In the genomic region with DNA sequence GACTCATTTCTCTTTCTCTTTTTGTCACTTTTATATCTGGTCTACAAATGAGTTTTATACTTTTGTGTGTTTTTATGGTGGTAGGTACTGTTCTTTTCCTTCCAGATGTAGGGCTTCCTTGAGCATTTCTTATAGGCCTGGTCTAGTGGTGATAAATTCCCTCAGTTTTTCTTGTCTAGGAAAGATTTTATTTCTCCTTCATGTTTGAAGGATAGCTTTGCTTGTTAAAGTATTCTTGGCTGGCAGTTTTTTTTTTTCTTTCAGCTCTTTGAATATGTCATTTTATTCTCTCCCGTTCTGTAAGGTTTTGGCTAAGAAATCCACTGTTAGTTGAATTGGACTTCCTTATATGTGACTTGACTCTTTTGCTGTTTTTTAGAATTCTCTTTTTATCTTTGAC, we compare ENCODE assay signal across 35 cellular contexts.
DNase-seq lines count a peak whose midpoint lies in the region; ATAC-seq and TF ChIP-seq lines count a peak whose summit lies in the region.
"Had no signal": no experiment of that assay in that cellular context is flagged by ENCODE, and none has a peak within 500 bp of the region (broad histone marks: within the 10 kb centered on the region; RNA-seq: fewer than 3 reads in every experiment).

No MANE protein-coding gene starts in this region.

- H3K36me3 ChIP-seq in HCT116 (ENCODE audit: control insufficient read depth in 1 of 2, insufficient read depth in 2 of 2, low read length in 2 of 2) (no peaks in the 10 kb centered on the region), HEK293 (ENCODE audit: control insufficient read depth in 2 of 2, insufficient read depth in 1 of 2, low read length in 2 of 2) (no peaks in the 10 kb centered on the region)
- H3K36me3 ChIP-seq: BE2C; BLaER1; BLaER1 treated with 17β-estradiol and CSF1 and Interleukin-3, amounts not matched to agents 10 nM and 100 nM had no signal

- H3K9me3 ChIP-seq in HCT116 (ENCODE audit: control insufficient read depth in 1 of 2, insufficient read depth in 1 of 2, low read depth in 1 of 2, low read length in 2 of 2) (peaks cover 0 to 12% of the 10 kb centered on the region in 2 experiments; a peak in 1 of 4 replicates), HEK293 (ENCODE audit: control insufficient read depth, insufficient read depth, low read depth, low read length) (no peaks in the 10 kb centered on the region; the same call in 1 of the 2 replicates)
- H3K9me3 ChIP-seq: BE2C had no signal

- no peak for TF ChIP-seq POLR2A in HCT116 (IDR thresholded peaks at IDR 0.05; ENCODE audit: borderline replicate concordance, extremely low read depth, insufficient read depth, insufficient read length)

- H3K27ac ChIP-seq in HCT116 (ENCODE audit: low read depth, low read length) (no peak overlapping the region), HEK293 (ENCODE audit: extremely low read depth, low read depth, low read length) (no peak overlapping the region)
- H3K27ac ChIP-seq: 22Rv1; A549; BLaER1; BLaER1 treated with 17β-estradiol and CSF1 and Interleukin-3, amounts not matched to agents 10 nM and 100 nM; C4-2B had no signal

- H3K4me3 Mint-ChIP-seq in activated CD4-positive, alpha-beta T cell treated with anti-CD3 and anti-CD28 coated beads, Interleukin-2, amount 10 ng/mL, durations not matched to agents 24 days and 14 days, result no peak overlapping the region
- H3K4me3 Mint-ChIP-seq: B cell; CD14-positive monocyte; CD4-positive, alpha-beta memory T cell; CD4-positive, alpha-beta T cell; CD8-positive, alpha-beta memory T cell; CD8-positive, alpha-beta T cell had no signal

- H3K4me1 ChIP-seq in HCT116 (ENCODE audit: control insufficient read depth in 1 of 2, insufficient read depth in 2 of 2, low read length in 2 of 2) (no peaks in the 10 kb centered on the region), HEK293 (ENCODE audit: control insufficient read depth, insufficient read depth, low read length) (no peaks in the 10 kb centered on the region)
- H3K4me1 ChIP-seq: A549, BE2C, Caco-2 had no signal

- POLR2A ChIA-PET in HCT116 (lab: Charles Lee) (no interaction called here), HEK293 (lab: Yijun Ruan, JAX) (no interaction called here)

- CTCF ChIA-PET in HCT116 (lab: Charles Lee), result no interaction called here
- CTCF ChIA-PET in HEK293 (lab: Yijun Ruan, JAX), result no interaction called here

- H3K4me2 ChIP-seq in HCT116 (ENCODE audit: low read length), result no peak overlapping the region
- H3K4me2 ChIP-seq: A549; BLaER1; BLaER1 treated with 17β-estradiol and CSF1 and Interleukin-3, amounts not matched to agents 10 nM and 100 nM had no signal

- RAD21 ChIA-PET in HCT116 (lab: Charles Lee; ENCODE audit: low non-redundant PET in 1 of 2, low total read pairs in 2 of 2, uncharacterized antibody in 2 of 2, unreplicated experiment in 2 of 2), result no interaction called here

- TF ChIP-seq CTCF in HCT116 (IDR thresholded peaks at IDR 0.05 in 2 of 3, conservative IDR thresholded peaks at IDR 0.05 in 1 of 3; ENCODE audit: borderline replicate concordance in 1 of 3, insufficient read depth in 1 of 3, low read depth in 2 of 3, low read length in 2 of 3) (no peak), HEK293 (tag by site-specific recombination; IDR thresholded peaks at IDR 0.05) (no peak)

- no TSS peak for BruUV-seq in HCT116 (replicated peaks; lab: Mats Ljungman, UMichigan)

- no peaks in the 10 kb centered on the region for H3K27me3 ChIP-seq in HCT116 (ENCODE audit: insufficient read depth, low read length)
- H3K27me3 ChIP-seq: BE2C; BLaER1; BLaER1 treated with 17β-estradiol and CSF1 and Interleukin-3, amounts not matched to agents 10 nM and 100 nM had no signal

- H3K27ac Mint-ChIP-seq in activated CD4-positive, alpha-beta T cell treated with anti-CD3 and anti-CD28 coated beads, Interleukin-2, amount 10 ng/mL, durations not matched to agents 24 days and 14 days, result peak overlapping the region; percentile 49
- H3K27ac Mint-ChIP-seq: B cell; CD14-positive monocyte; CD4-positive, alpha-beta memory T cell; CD4-positive, alpha-beta T cell; CD4-positive, CD25-positive, alpha-beta regulatory T cell; CD8-positive, alpha-beta memory T cell; CD8-positive, alpha-beta T cell had no signal

- no peaks in the 10 kb centered on the region for H3K9me2 ChIP-seq in HCT116 (ENCODE audit: insufficient read depth)

- no peak overlapping the region for H3K4me3 ChIP-seq in HCT116 (replicated peaks in 1 of 2; ENCODE audit: low read depth in 1 of 2, low read length in 2 of 2)
- no peak overlapping the region for H3K4me3 ChIP-seq in HEK293 (ENCODE audit: low read depth, low read length)
- H3K4me3 ChIP-seq: A549; BLaER1; BLaER1 treated with 17β-estradiol and CSF1 and Interleukin-3, amounts not matched to agents 10 nM and 100 nM had no signal

- no peak for ATAC-seq in HCT116
- ATAC-seq in GM21576 (IDR thresholded peaks at IDR 0.05; ENCODE audit: unreplicated experiment), result no peak
- ATAC-seq: A549; CD8-positive, alpha-beta T cell had no signal

- peaks cover 37% of the 10 kb centered on the region for H3K9me3 Mint-ChIP-seq in activated CD4-positive, alpha-beta T cell treated with anti-CD3 and anti-CD28 coated beads, Interleukin-2, amount 10 ng/mL, durations not matched to agents 24 days and 14 days

- intact Hi-C loops in activated CD4-positive, alpha-beta T cell treated with anti-CD3 and anti-CD28 coated beads, Interleukin-2, amount 10 ng/mL, durations not matched to agents 24 days and 14 days (cut with micrococcal nuclease), result no loop called here
- intact Hi-C loops in HCT116 (cut with micrococcal nuclease), result no loop called here

- H3K36me3 Mint-ChIP-seq in activated CD4-positive, alpha-beta T cell treated with anti-CD3 and anti-CD28 coated beads, Interleukin-2, amount 10 ng/mL, durations not matched to agents 24 days and 14 days (ENCODE audit: low read depth), result peaks cover 5% of the 10 kb centered on the region
- H3K36me3 Mint-ChIP-seq: CD14-positive monocyte had no signal

- H3K9ac ChIP-seq in HCT116 (ENCODE audit: low read length), result no peak overlapping the region
- H3K9ac ChIP-seq: BLaER1; BLaER1 treated with 17β-estradiol and CSF1 and Interleukin-3, amounts not matched to agents 10 nM and 100 nM had no signal

- peaks cover 3% of the 10 kb centered on the region for H3K4me1 Mint-ChIP-seq in activated CD4-positive, alpha-beta T cell treated with anti-CD3 and anti-CD28 coated beads, Interleukin-2, amount 10 ng/mL, durations not matched to agents 24 days and 14 days
- H3K4me1 Mint-ChIP-seq: B cell, CD14-positive monocyte had no signal

- H3K79me2 ChIP-seq in HCT116 (ENCODE audit: insufficient read depth, low read length), result no peaks in the 10 kb centered on the region

- H2AFZ ChIP-seq in HCT116 (ENCODE audit: low read depth, low read length, poor library complexity, severe bottlenecking), result no peak overlapping the region

- H3K27me3 Mint-ChIP-seq in activated CD4-positive, alpha-beta T cell treated with anti-CD3 and anti-CD28 coated beads, Interleukin-2, amount 10 ng/mL, durations not matched to agents 24 days and 14 days, result peaks cover 5% of the 10 kb centered on the region
- H3K27me3 Mint-ChIP-seq: CD4-positive, alpha-beta T cell had no signal

- peak; percentile 1 for DNase-seq in NCI-H2196 (lab: John Stamatoyannopoulos, UW; ENCODE audit: unreplicated experiment)
- DNase-seq in NCI-H2196 treated with DMSO at 0.1 percent for 48 hours (lab: John Stamatoyannopoulos, UW; ENCODE audit: unreplicated experiment), result no peak
- no peak for DNase-seq in activated CD4-positive, alpha-beta T cell treated with anti-CD3 and anti-CD28 coated beads, Interleukin-2, amount 10 ng/mL, durations not matched to agents 24 days and 14 days
- DNase-seq in activated CD4-positive, alpha-beta T cell treated with anti-CD3 and anti-CD28 coated beads, Interleukin-2, amount 50 U/mL, for 4 hours, result no peak
- no peak for DNase-seq in HCT116 (ENCODE audit: low read depth, low spot score)
- DNase-seq in putamen (ENCODE audit: low spot score), result no peak
- DNase-seq: 8988T; ACHN; AML-193; BE2C; C1 segment of cervical spinal cord; Caco-2; Calu3; CD4-positive, alpha-beta memory T cell; CD4-positive, alpha-beta T cell; CD4-positive, CD25-positive, alpha-beta regulatory T cell; CD8-positive, alpha-beta memory T cell; CD8-positive, alpha-beta T cell; COR-L47; DMS 273 treated with DMSO at 0.1 percent for 48 hours; DMS153; DMS53; DMS79; DMS79 treated with DMSO at 0.1 percent for 48 hours; DND-41; EL had no signal

- H4K20me1 ChIP-seq in HCT116 (ENCODE audit: insufficient read depth), result no peaks in the 10 kb centered on the region
- H4K20me1 ChIP-seq: BLaER1; BLaER1 treated with 17β-estradiol and CSF1 and Interleukin-3, amounts not matched to agents 10 nM and 100 nM had no signal

- no peak for TF ChIP-seq RAD21 in HCT116 (IDR thresholded peaks at IDR 0.05; ENCODE audit: low read depth)

TF ChIP-seq in HCT116, 20 proteins besides CTCF, POLR2A, EP300 and RAD21:
- no peak for TF ChIP-seq EZH2 (IDR thresholded peaks at IDR 0.05)
- peak; percentile 18; the same call in 1 of the 2 replicates for TF ChIP-seq CBX3 (IDR thresholded peaks at IDR 0.05; ENCODE audit: low read depth)

TF ChIP-seq in HEK293, 187 proteins besides CTCF, POLR2A, EP300 and RAD21 (continues in another document):
- TF ChIP-seq ZNF114 (tag by site-specific recombination; IDR thresholded peaks at IDR 0.05), result no peak
- TF ChIP-seq, protein P1, sequence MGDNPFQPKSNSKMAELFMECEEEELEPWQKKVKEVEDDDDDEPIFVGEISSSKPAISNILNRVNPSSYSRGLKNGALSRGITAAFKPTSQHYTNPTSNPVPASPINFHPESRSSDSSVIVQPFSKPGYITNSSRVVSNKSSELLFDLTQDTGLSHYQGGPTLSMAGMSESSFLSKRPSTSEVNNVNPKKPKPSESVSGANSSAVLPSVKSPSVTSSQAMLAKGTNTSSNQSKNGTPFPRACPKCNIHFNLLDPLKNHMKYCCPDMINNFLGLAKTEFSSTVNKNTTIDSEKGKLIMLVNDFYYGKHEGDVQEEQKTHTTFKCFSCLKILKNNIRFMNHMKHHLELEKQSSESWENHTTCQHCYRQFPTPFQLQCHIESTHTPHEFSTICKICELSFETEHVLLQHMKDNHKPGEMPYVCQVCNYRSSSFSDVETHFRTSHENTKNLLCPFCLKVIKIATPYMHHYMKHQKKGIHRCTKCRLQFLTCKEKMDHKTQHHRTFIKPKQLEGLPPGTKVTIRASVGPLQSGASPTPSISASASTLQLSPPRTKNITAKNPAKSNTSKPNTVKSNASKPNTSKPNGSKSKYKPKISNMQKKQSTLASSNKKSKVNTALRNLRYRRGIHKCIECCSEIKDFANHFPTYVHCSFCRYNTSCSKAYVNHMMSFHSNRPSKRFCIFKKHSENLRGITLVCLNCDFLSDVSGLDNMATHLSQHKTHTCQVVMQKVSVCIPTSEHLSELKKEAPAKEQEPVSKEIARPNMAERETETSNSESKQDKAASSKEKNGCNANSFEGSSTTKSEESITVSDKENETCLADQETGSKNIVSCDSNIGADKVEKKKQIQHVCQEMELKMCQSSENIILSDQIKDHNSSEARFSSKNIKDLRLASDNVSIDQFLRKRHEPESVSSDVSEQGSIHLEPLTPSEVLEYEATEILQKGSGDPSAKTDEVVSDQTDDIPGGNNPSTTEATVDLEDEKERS (tag by site-specific recombination; IDR thresholded peaks at IDR 0.05), result 0 out of 2 replicates have a peak, but pooled peaks have one; percentile 22
- no peak for TF ChIP-seq ZSCAN16 (tag by site-specific recombination; IDR thresholded peaks at IDR 0.05)
- TF ChIP-seq ZFP69B (tag by site-specific recombination; IDR thresholded peaks at IDR 0.05), result no peak
